8 cellular contexts compared by ENCODE assay signal in the genomic region with DNA sequence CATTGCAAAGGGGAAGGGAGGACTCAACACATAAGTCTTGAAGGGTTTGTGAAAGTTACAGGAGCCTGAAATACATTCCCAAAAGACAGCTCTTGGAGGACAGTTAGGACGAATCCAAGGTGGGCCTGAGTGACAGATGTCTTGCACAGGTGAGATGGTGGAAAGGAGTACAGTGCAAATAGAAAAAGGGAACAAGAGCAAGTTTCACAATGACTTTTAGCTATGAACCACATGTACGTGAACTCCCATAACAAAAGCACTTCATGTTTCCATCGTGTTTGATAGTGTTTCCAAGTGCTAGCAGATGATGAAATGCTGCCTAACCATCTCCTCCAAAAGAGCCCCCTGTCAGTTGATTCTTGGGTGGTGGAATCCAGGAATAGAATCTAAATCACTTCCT. TPM values are rescaled to one million over a fixed set of nuclear protein-coding genes. Genes with fewer than 3 reads are reported as not detected.
DNase-seq lines count a peak whose midpoint lies in the region; ATAC-seq and TF ChIP-seq lines count a peak whose summit lies in the region.

No MANE protein-coding gene starts in this region.

- H3K36me3 ChIP-seq in tibial nerve (no peaks in the 10 kb centered on the region), tibial artery (no peaks in the 10 kb centered on the region)

- H3K9me3 ChIP-seq in tibial nerve (peaks cover 0 to 6% (median 0%) of the 10 kb centered on the region in 4 donors), tibial artery (no peaks in the 10 kb centered on the region)

- WGBS in tibial nerve, 2 donors: 71 to 73% methylated on average over 3 of the region's 3 CpGs

- no peaks in the 10 kb centered on the region for H3K4me1 ChIP-seq in tibial nerve
- H3K4me1 ChIP-seq in tibial artery: no peaks in the 10 kb centered on the region

- DNase-seq in medulla oblongata (ENCODE audit: extremely low spot score) (peak; percentile 27), HK-2 (ENCODE audit: unreplicated experiment) (no peak), tibial nerve (ENCODE audit: low spot score in 2 of 2) (no peak), tibial artery (no peak), NCI-H2227 (lab: John Stamatoyannopoulos, UW; ENCODE audit: unreplicated experiment) (no peak)

- intact Hi-C loops in tibial artery (cut with DNase I; ENCODE audit: low total_unique reads): no loop called here

- no peak for TF ChIP-seq POLR2A in tibial nerve (IDR thresholded peaks at IDR 0.05)

- H3K4me3 ChIP-seq in tibial nerve (no peak overlapping the region), tibial artery (no peak overlapping the region)

- H3K27ac ChIP-seq in tibial nerve (no peak overlapping the region), tibial artery (no peak overlapping the region)

- ATAC-seq in GM18867 (IDR thresholded peaks at IDR 0.05; ENCODE audit: unreplicated experiment) (peak; percentile 93), GM21737 (IDR thresholded peaks at IDR 0.05; ENCODE audit: unreplicated experiment) (peak; percentile 77), HG03521 (IDR thresholded peaks at IDR 0.05; ENCODE audit: unreplicated experiment) (peak; percentile 85)

- TF ChIP-seq CTCF in tibial nerve (IDR thresholded peaks at IDR 0.05) (no peak), tibial artery (IDR thresholded peaks at IDR 0.05) (no peak)

- TF ChIP-seq EP300 in tibial nerve (IDR thresholded peaks at IDR 0.05): no peak

- H3K27me3 ChIP-seq in tibial nerve: no peaks in the 10 kb centered on the region
- H3K27me3 ChIP-seq in tibial artery: no peaks in the 10 kb centered on the region

RNA-seq across cellular contexts. Expression of a gene that starts 1.8 kb away (rescaled TPM):
- total RNA-seq in tibial nerve: 1 to 10 TPM in 2 of 4 donors, under 1 TPM in 2; 0.22 to 3.9 (median 0.88) TPM

RNA-seq across cellular contexts. Expression of a gene that starts 48.3 kb away (rescaled TPM):
- under 1 TPM in 1 of 4 donors, not detected in 3; 0.30 TPM for total RNA-seq in tibial nerve
